ENCODE assay signal across 18 cellular contexts in genomic region chr4:37719021-37719420, GRCh38.
"Had no signal": no experiment of that assay in that cellular context is flagged by ENCODE, and none has a peak within 500 bp of the region (broad histone marks: within the 10 kb centered on the region; RNA-seq: fewer than 3 reads in every experiment).

No MANE protein-coding gene starts in this region.

- H3K36me3 Mint-ChIP-seq: activated naive CD4-positive, alpha-beta T cell treated with anti-CD3 and anti-CD28 coated beads, Interleukin-2, amount 50 U/mL, for 24 hours; immature natural killer cell had no signal

- H3K27ac ChIP-seq: adrenal gland, esophagus squamous epithelium, lower lobe of right lung, ovary, sigmoid colon, stomach, testis had no signal

- H3K4me3 ChIP-seq: adrenal gland, esophagus squamous epithelium, lower lobe of right lung, ovary, sigmoid colon, stomach, testis had no signal

- H3K27me3 ChIP-seq: adrenal gland, esophagus squamous epithelium, ovary, sigmoid colon, stomach, testis had no signal

- H3K4me3 Mint-ChIP-seq: activated CD4-positive, alpha-beta memory T cell treated with anti-CD3 and anti-CD28 coated beads, Interleukin-2, amount 10 ng/mL, durations not matched to agents 7 days and 5 days; activated CD4-positive, alpha-beta T cell treated with anti-CD3 and anti-CD28 coated beads for 36 hours; activated naive CD4-positive, alpha-beta T cell treated with anti-CD3 and anti-CD28 coated beads, Interleukin-2, amount 50 U/mL, for 24 hours; activated T-cell treated with anti-CD3 and anti-CD28 coated beads, Interleukin-2, amount 50 U/mL, for 24 hours; immature natural killer cell; neural crest cell; T-helper 17 cell had no signal

- DNase-seq: activated CD4-positive, alpha-beta memory T cell treated with anti-CD3 and anti-CD28 coated beads, Interleukin-2, amount 10 ng/mL, durations not matched to agents 7 days and 5 days; activated CD4-positive, alpha-beta T cell treated with anti-CD3 and anti-CD28 coated beads for 36 hours; activated T-cell treated with anti-CD3 and anti-CD28 coated beads, Interleukin-2, amount 50 U/mL, for 24 hours; adrenal gland; esophagus squamous epithelium; immature natural killer cell; left cardiac atrium; lower lobe of right lung; midbrain; ovary; sigmoid colon; stimulated activated CD4-positive, alpha-beta T cell treated with anti-CD3 and anti-CD28 coated beads, Interleukin-2, amount 100 ng/mL, for 24 hours; stomach; T-helper 17 cell; testis had no signal

- H3K9me3 ChIP-seq: adrenal gland, esophagus squamous epithelium, lower lobe of right lung, ovary, sigmoid colon, stomach, testis had no signal

- H3K4me1 ChIP-seq: adrenal gland, lower lobe of right lung, sigmoid colon, testis had no signal

- ATAC-seq: activated CD4-positive, alpha-beta T cell treated with anti-CD3 and anti-CD28 coated beads for 36 hours; left cardiac atrium; lower lobe of right lung; T-helper 17 cell had no signal

- H3K27ac Mint-ChIP-seq: activated CD4-positive, alpha-beta memory T cell treated with anti-CD3 and anti-CD28 coated beads, Interleukin-2, amount 10 ng/mL, durations not matched to agents 7 days and 5 days; activated CD4-positive, alpha-beta T cell treated with anti-CD3 and anti-CD28 coated beads for 36 hours; activated naive CD4-positive, alpha-beta T cell treated with anti-CD3 and anti-CD28 coated beads, Interleukin-2, amount 50 U/mL, for 24 hours; activated T-cell treated with anti-CD3 and anti-CD28 coated beads, Interleukin-2, amount 50 U/mL, for 24 hours; immature natural killer cell; T-helper 17 cell had no signal

- H3K36me3 ChIP-seq: adrenal gland, esophagus squamous epithelium, lower lobe of right lung, ovary, sigmoid colon, stomach had no signal

- H3K27me3 Mint-ChIP-seq: activated CD4-positive, alpha-beta memory T cell treated with anti-CD3 and anti-CD28 coated beads, Interleukin-2, amount 10 ng/mL, durations not matched to agents 7 days and 5 days; activated CD4-positive, alpha-beta T cell treated with anti-CD3 and anti-CD28 coated beads for 36 hours; activated naive CD4-positive, alpha-beta T cell treated with anti-CD3 and anti-CD28 coated beads, Interleukin-2, amount 50 U/mL, for 24 hours; activated T-cell treated with anti-CD3 and anti-CD28 coated beads, Interleukin-2, amount 50 U/mL, for 24 hours had no signal

- H3K9me3 Mint-ChIP-seq: activated naive CD4-positive, alpha-beta T cell treated with anti-CD3 and anti-CD28 coated beads, Interleukin-2, amount 50 U/mL, for 24 hours; activated T-cell treated with anti-CD3 and anti-CD28 coated beads, Interleukin-2, amount 50 U/mL, for 24 hours; immature natural killer cell had no signal

- FAIRE-seq: colon had no signal

- H3K4me1 Mint-ChIP-seq: immature natural killer cell had no signal
